ENCODE assay signal across 8 cellular contexts in genomic region chr5:157731272-157732129, GRCh38. TPM values are rescaled to one million over a fixed set of nuclear protein-coding genes. Genes with fewer than 3 reads are reported as not detected.
DNase-seq lines count a peak whose midpoint lies in the region; ATAC-seq and TF ChIP-seq lines count a peak whose summit lies in the region.

Gene THG1L (plus strand): TSS chr5:157731420. CDS start chr5:157731441, 21 bp downstream.

- TF ChIP-seq CTCF in PC-3 (conservative IDR thresholded peaks at IDR 0.05; ENCODE audit: low read depth, low read length) = no peak

- CTCF ChIA-PET in PC-3 (lab: Charles Lee) = interaction anchor here (0.6 to 1.9 kb wide), 5 partner anchors 12 to 300 kb away, joined by 3 to 12 read pairs (median 3); partner anchors contain the start of gene LSM11

- peaks cover 15% of the 10 kb centered on the region for H3K4me1 ChIP-seq in PC-3 (ENCODE audit: insufficient read depth, low read length)

- H3K27me3 ChIP-seq in PC-3 (ENCODE audit: low read length) = no peaks in the 10 kb centered on the region

- peak; percentile 94 for DNase-seq in DMS114 treated with DMSO at 0.1 percent for 48 hours (lab: John Stamatoyannopoulos, UW; ENCODE audit: unreplicated experiment)
- DNase-seq in PC-3 = peak; percentile 100
- peak; percentile 97 for DNase-seq in activated T-cell treated with anti-CD3 and anti-CD28 coated beads for 48 hours (ENCODE audit: low read depth)
- peak; percentile 90 for DNase-seq in epithelial cell of prostate (ENCODE audit: low read depth, low spot score)
- DNase-seq in mucosa of gallbladder (ENCODE audit: low spot score) = peak; percentile 99
- peak; percentile 96 to 98 for DNase-seq in stimulated activated CD8-positive, alpha-beta memory T cell treated with anti-CD3 and anti-CD28 coated beads, Interleukin-4, amount 100 ng/mL, for 4 hours (ENCODE audit: low read depth in 2 of 2, low spot score in 1 of 2)

- peak within 1 kb of the TSS; percentile 83 for H3K4me2 ChIP-seq in PC-3 (ENCODE audit: low read length)

- peak within 1 kb of the TSS; percentile 78 for H3K4me3 ChIP-seq in PC-3 (ENCODE audit: low read length)

- H3K9me3 ChIP-seq in PC-3 (ENCODE audit: low read length) = no peaks in the 10 kb centered on the region

- ATAC-seq in GM21576 (IDR thresholded peaks at IDR 0.05; ENCODE audit: unreplicated experiment) = peak; percentile 93
- ATAC-seq in PC-3 = peak; percentile 99

- H3F3A ChIP-seq in PC-3 (ENCODE audit: low read length, unreplicated experiment) = no peaks in the 10 kb centered on the region

- POLR2A ChIA-PET in PC-3 (lab: Charles Lee; ENCODE audit: unreplicated experiment) = interaction anchor here (0.5 to 0.7 kb wide), 5 partner anchors 12 to 407 kb away, joined by 3 to 5 read pairs (median 3); no protein-coding TSS in a partner anchor

- TSS peak; percentile 89 for BruUV-seq in PC-3 (replicated peaks; lab: Mats Ljungman, UMichigan)

- peak within 1 kb of the TSS; percentile 96 for H2AFZ ChIP-seq in PC-3 (ENCODE audit: low read length)

- H3K27ac ChIP-seq in PC-3 (ENCODE audit: low read length) (peak within 1 kb of the TSS; percentile 82), epithelial cell of prostate (peak within 1 kb of the TSS; percentile 80)

- TF ChIP-seq RAD21 in Ishikawa (IDR thresholded peaks at IDR 0.05; ENCODE audit: low read depth) = no peak

- TF ChIP-seq EP300 in Ishikawa (IDR thresholded peaks at IDR 0.05; ENCODE audit: borderline replicate concordance) = no peak

- no peaks in the 10 kb centered on the region for H3K9me2 ChIP-seq in PC-3 (replicated peaks; ENCODE audit: low read length)

- H3K79me2 ChIP-seq in PC-3 (ENCODE audit: low read length) = peaks cover 11% of the 10 kb centered on the region

- peaks cover 13% of the 10 kb centered on the region; the same call in 1 of the 2 replicates for H3K36me3 ChIP-seq in PC-3 (ENCODE audit: low read depth, low read length)

- H4K20me1 ChIP-seq in PC-3 (ENCODE audit: low read length) = no peaks in the 10 kb centered on the region

- H3K9ac ChIP-seq in PC-3 (ENCODE audit: low read length) = peak within 1 kb of the TSS; percentile 84

- intact Hi-C loops in PC-3 (cut with micrococcal nuclease) = loop anchor here (1.0 kb wide), 1 partner anchor 12 kb away; the partner anchor contains the start of gene LSM11

TF ChIP-seq in Ishikawa, 13 proteins besides CTCF, POLR2A, EP300 and RAD21:
- TF ChIP-seq TAF1 (IDR thresholded peaks at IDR 0.05; ENCODE audit: low read depth) (peak; percentile 52; the same call in 1 of the 2 replicates), ZBTB7A (IDR thresholded peaks at IDR 0.05; ENCODE audit: low read depth) (no peak), EGR1 (IDR thresholded peaks at IDR 0.05) (no peak), REST (IDR thresholded peaks at IDR 0.05; ENCODE audit: low read depth) (no peak), YY1 (IDR thresholded peaks at IDR 0.05; ENCODE audit: low read depth) (peak; percentile 71), CREB1 (IDR thresholded peaks at IDR 0.05; ENCODE audit: low read depth) (no peak), TCF12 (IDR thresholded peaks at IDR 0.05; ENCODE audit: low read depth) (peak; percentile 63; the same call in 1 of the 2 replicates), TEAD4 (IDR thresholded peaks at IDR 0.05) (peak; percentile 47; the same call in 1 of the 2 replicates), USF1 (IDR thresholded peaks at IDR 0.05) (no peak), CEBPB (IDR thresholded peaks at IDR 0.05) (no peak), FOXM1 (IDR thresholded peaks at IDR 0.05; ENCODE audit: borderline replicate concordance, low read depth) (no peak), MAX (IDR thresholded peaks at IDR 0.05) (peak; percentile 82; the same call in 1 of the 2 replicates), NFIC (IDR thresholded peaks at IDR 0.05) (no peak)

RNA-seq across cellular contexts. Expression of gene THG1L, which starts in this region (rescaled TPM):
- 45.1 and 45.3 TPM in 2 replicates for total RNA-seq in PC-3 (2014; rRNA removed)
- total RNA-seq in mucosa of gallbladder = 14.4 TPM

Comparison
In these comparisons a context has a peak if more than half of its experiments do, and no peak if none do; other contexts are left out.
1. Peak in every context shown above with its lines: DNase-seq, ATAC-seq, H3K4me3 ChIP-seq and H3K27ac ChIP-seq.